23 cellular contexts compared by ENCODE assay signal in genomic region chr4:107193989-107194388, GRCh38.
A peak's percentile ranks its signal among the peaks of the same experiment; 100 is the strongest.
DNase-seq lines count a peak whose midpoint lies in the region; ATAC-seq and TF ChIP-seq lines count a peak whose summit lies in the region.
"Had no signal": no experiment of that assay in that cellular context is flagged by ENCODE, and none has a peak within 500 bp of the region (broad histone marks: within the 10 kb centered on the region; RNA-seq: fewer than 3 reads in every experiment).

No MANE protein-coding gene starts in this region.

- H4K20me1 ChIP-seq in smooth muscle cell (ENCODE audit: low read depth) = no peaks in the 10 kb centered on the region
- H4K20me1 ChIP-seq: BLaER1 had no signal

- no peak for TF ChIP-seq CTCF in smooth muscle cell (IDR thresholded peaks at IDR 0.05; ENCODE audit: borderline replicate concordance, insufficient read depth, poor library complexity, severe bottlenecking)
- TF ChIP-seq CTCF in brain microvascular endothelial cell (IDR thresholded peaks at IDR 0.05; ENCODE audit: low read depth, low read length, missing control alignments) = no peak
- TF ChIP-seq CTCF in adrenal gland (IDR thresholded peaks at IDR 0.05) = no peak

- H3K27ac ChIP-seq in SK-N-MC (peak overlapping the region; percentile 84), smooth muscle cell (ENCODE audit: low read depth) (peak overlapping the region; percentile 22), brain microvascular endothelial cell (no peak overlapping the region), adrenal gland (no peak overlapping the region)
- H3K27ac ChIP-seq: 22Rv1, A549, BLaER1 had no signal

- peak overlapping the region; percentile 26 for H2AFZ ChIP-seq in smooth muscle cell (ENCODE audit: low read depth)

- H3K36me3 ChIP-seq in SK-N-MC (ENCODE audit: insufficient read depth, low read length) = no peaks in the 10 kb centered on the region
- H3K36me3 ChIP-seq in smooth muscle cell (ENCODE audit: low read depth) = no peaks in the 10 kb centered on the region
- H3K36me3 ChIP-seq in brain microvascular endothelial cell (replicated peaks) = no peaks in the 10 kb centered on the region
- H3K36me3 ChIP-seq in adrenal gland (replicated peaks in 1 of 2) = no peaks in the 10 kb centered on the region
- H3K36me3 ChIP-seq: BE2C, BLaER1 had no signal

- H3K9me3 ChIP-seq in SK-N-MC (ENCODE audit: low read depth, low read length) = no peaks in the 10 kb centered on the region
- no peaks in the 10 kb centered on the region for H3K9me3 ChIP-seq in smooth muscle cell (replicated peaks; ENCODE audit: low read depth)
- H3K9me3 ChIP-seq in adrenal gland (replicated peaks in 1 of 3) = no peaks in the 10 kb centered on the region
- H3K9me3 ChIP-seq: A549, BE2C, BLaER1 had no signal

- H3K27me3 ChIP-seq in smooth muscle cell (ENCODE audit: low read depth) (no peaks in the 10 kb centered on the region), brain microvascular endothelial cell (replicated peaks) (no peaks in the 10 kb centered on the region), adrenal gland (no peaks in the 10 kb centered on the region)
- H3K27me3 ChIP-seq: BE2C, BLaER1 had no signal

- no peaks in the 10 kb centered on the region for H3K79me2 ChIP-seq in smooth muscle cell (ENCODE audit: low read depth)

- H3F3A ChIP-seq in smooth muscle cell (ENCODE audit: low read depth) = no peaks in the 10 kb centered on the region

- H3K9ac ChIP-seq in SK-N-MC (ENCODE audit: insufficient read length) = peak overlapping the region; percentile 43
- H3K9ac ChIP-seq in smooth muscle cell (ENCODE audit: low read depth) = no peak overlapping the region
- H3K9ac ChIP-seq: BLaER1 had no signal

- no peak for ATAC-seq in SK-N-SH treated with all-trans-retinoic acid at 6 μM for 48 hours
- ATAC-seq: A549, GM12878 had no signal

- WGBS in smooth muscle cell (ENCODE audit: low lambda C conversion rate) = 29% methylated on average over 4 of the region's 4 CpGs
- WGBS in adrenal gland, 4 donors = 65 to 79% (median 71%) methylated on average over 4 of the region's 4 CpGs

- H3K4me2 ChIP-seq in smooth muscle cell = peak overlapping the region; percentile 9
- H3K4me2 ChIP-seq: A549, BLaER1 had no signal

- H3K4me3 ChIP-seq in SK-N-MC = peak overlapping the region; percentile 36; the same call in 1 of the 2 replicates
- no peak overlapping the region for H3K4me3 ChIP-seq in smooth muscle cell
- H3K4me3 ChIP-seq in brain microvascular endothelial cell (ENCODE audit: low read depth, low read length) = no peak overlapping the region
- no peak overlapping the region for H3K4me3 ChIP-seq in adrenal gland
- H3K4me3 ChIP-seq: A549, BLaER1, GM12878 had no signal

- DNase-seq in SK-N-MC (ENCODE audit: low read depth, low spot score) (no peak), smooth muscle cell (lab: John Stamatoyannopoulos, UW; ENCODE audit: unreplicated experiment) (no peak), AML-193 (lab: John Stamatoyannopoulos, UW) (no peak), brain microvascular endothelial cell (no peak), adrenal gland (no peak)
- DNase-seq: BE2C; C1 segment of cervical spinal cord; CD4-positive, alpha-beta memory T cell; CD4-positive, CD25-positive, alpha-beta regulatory T cell; CD8-positive, alpha-beta memory T cell; COR-L47; DMS 273 treated with DMSO at 0.1 percent for 48 hours; DMS153; DMS53; DMS79; DND-41; EL; GDM1 had no signal

- H3K4me1 ChIP-seq in smooth muscle cell (ENCODE audit: low read depth) (no peaks in the 10 kb centered on the region), adrenal gland (replicated peaks in 1 of 2) (no peaks in the 10 kb centered on the region)
- H3K4me1 ChIP-seq: A549, BE2C, BLaER1 had no signal

- intact Hi-C loops in adrenal gland (cut with DNase I) = no loop called here

- in situ Hi-C loops in brain microvascular endothelial cell (cut with HindIII; ENCODE audit: low pct_ligation_motif_present, low sequenced_read_pairs) = no loop called here

- TF ChIP-seq POLR2A in adrenal gland (IDR thresholded peaks at IDR 0.05) = no peak

TF ChIP-seq in SK-N-SH treated with all-trans-retinoic acid at 6 μM for 48 hours, 23 proteins besides CTCF, POLR2A, EP300 and RAD21:
- TF ChIP-seq TOX (CRISPR knock-in tag; IDR thresholded peaks at IDR 0.05; ENCODE audit: borderline replicate concordance) = no peak
- TF ChIP-seq TCF4 (CRISPR knock-in tag; IDR thresholded peaks at IDR 0.05; ENCODE audit: borderline replicate concordance) = peak; percentile 75
- peak; percentile 96 for TF ChIP-seq ZNF8 (CRISPR knock-in tag; IDR thresholded peaks at IDR 0.05)

Comparison
In these comparisons a context has a peak if more than half of its experiments do, and no peak if none do; other contexts are left out.
1. H3K27ac ChIP-seq: peak in SK-N-MC (single experiment) and smooth muscle cell (single experiment); none in brain microvascular endothelial cell (single experiment) and adrenal gland (0 of 5).